8 cellular contexts compared by ENCODE assay signal in genomic region chr7:76606022-76606421, GRCh38. TPM values are rescaled to one million over a fixed set of nuclear protein-coding genes. Genes with fewer than 3 reads are reported as not detected.
DNase-seq lines count a peak whose midpoint lies in the region; ATAC-seq lines count a peak whose summit lies in the region.
"Not testable (repeated sequence)": the region's sequence is repeated elsewhere in the genome, so short reads cannot be mapped to it uniquely, and the experiment has no call there.

No MANE protein-coding gene starts in this region.

- H3K9me3 Mint-ChIP-seq in activated CD4-positive, alpha-beta memory T cell treated with anti-CD3 and anti-CD28 coated beads, Interleukin-2, amount 10 ng/mL, durations not matched to agents 7 days and 5 days; effector memory CD8-positive, alpha-beta T cell; memory B cell: not testable (repeated sequence)

- H3K27me3 Mint-ChIP-seq in activated CD4-positive, alpha-beta memory T cell treated with anti-CD3 and anti-CD28 coated beads, Interleukin-2, amount 10 ng/mL, durations not matched to agents 7 days and 5 days; effector memory CD8-positive, alpha-beta T cell; memory B cell: not testable (repeated sequence)

- H3K4me1 Mint-ChIP-seq in activated CD4-positive, alpha-beta memory T cell treated with anti-CD3 and anti-CD28 coated beads, Interleukin-2, amount 10 ng/mL, durations not matched to agents 7 days and 5 days; effector memory CD8-positive, alpha-beta T cell (ENCODE audit: low read depth in 2 of 2); memory B cell: not testable (repeated sequence)

- H3K27ac Mint-ChIP-seq in activated CD4-positive, alpha-beta memory T cell treated with anti-CD3 and anti-CD28 coated beads, Interleukin-2, amount 10 ng/mL, durations not matched to agents 7 days and 5 days: peak overlapping the region; percentile 84
- H3K27ac Mint-ChIP-seq in effector memory CD8-positive, alpha-beta T cell: not testable (repeated sequence)
- peak overlapping the region; percentile 72 for H3K27ac Mint-ChIP-seq in memory B cell

- peak overlapping the region; percentile 30 for H3K4me3 Mint-ChIP-seq in activated CD4-positive, alpha-beta memory T cell treated with anti-CD3 and anti-CD28 coated beads, Interleukin-2, amount 10 ng/mL, durations not matched to agents 7 days and 5 days
- not testable (repeated sequence) for H3K4me3 Mint-ChIP-seq in effector memory CD8-positive, alpha-beta T cell
- H3K4me3 Mint-ChIP-seq in memory B cell: peak overlapping the region; percentile 68

- DNase-seq in DMS53 (lab: John Stamatoyannopoulos, UW) (peak; percentile 73), NOMO-1 treated with DMSO at 0.1 percent for 48 hours (lab: John Stamatoyannopoulos, UW; ENCODE audit: unreplicated experiment) (peak; percentile 100), memory B cell (ENCODE audit: low spot score in 2 of 2) (peak in 1 of 2 donors; percentile 18)
- peak; percentile 71 for DNase-seq in activated CD4-positive, alpha-beta memory T cell treated with anti-CD3 and anti-CD28 coated beads, Interleukin-2, amount 10 ng/mL, durations not matched to agents 7 days and 5 days
- peak in 2 of 3 experiments; percentile 13 to 16 for DNase-seq in effector memory CD8-positive, alpha-beta T cell
- DNase-seq in stimulated activated CD8-positive, alpha-beta memory T cell treated with anti-CD3 and anti-CD28 coated beads, Interleukin-7, amount 100 ng/mL, for 48 hours (ENCODE audit: extremely low read depth in 1 of 2, low read depth in 1 of 2): peak; percentile 39 to 52

- CTCF ChIA-PET in activated CD4-positive, alpha-beta memory T cell treated with anti-CD3 and anti-CD28 coated beads, Interleukin-2, amount 10 ng/mL, durations not matched to agents 7 days and 5 days (lab: Charles Lee): not testable (repeated sequence)

- POLR2A ChIA-PET in activated CD4-positive, alpha-beta memory T cell treated with anti-CD3 and anti-CD28 coated beads, Interleukin-2, amount 10 ng/mL, durations not matched to agents 7 days and 5 days (lab: Charles Lee): not testable (repeated sequence)

- not testable (repeated sequence) for H3K36me3 Mint-ChIP-seq in activated CD4-positive, alpha-beta memory T cell treated with anti-CD3 and anti-CD28 coated beads, Interleukin-2, amount 10 ng/mL, durations not matched to agents 7 days and 5 days (ENCODE audit: low read depth); memory B cell
- peaks cover 13% of the 10 kb centered on the region for H3K36me3 Mint-ChIP-seq in effector memory CD8-positive, alpha-beta T cell (ENCODE audit: insufficient read depth)

- ATAC-seq in GM21423 (IDR thresholded peaks at IDR 0.05; ENCODE audit: unreplicated experiment): peak; percentile 93
- peak; percentile 94 for ATAC-seq in HG03432 (IDR thresholded peaks at IDR 0.05; ENCODE audit: unreplicated experiment)
- ATAC-seq in effector memory CD8-positive, alpha-beta T cell (replicated peaks): peak; percentile 82
- ATAC-seq in memory B cell (ENCODE audit: low read depth): peak; percentile 96

RNA-seq across cellular contexts. Expression of gene POMZP3, which starts 21.1 kb away (rescaled TPM):
- 10 to 100 TPM; 20.4 to 21.8 TPM for total RNA-seq in activated CD4-positive, alpha-beta memory T cell treated with anti-CD3 and anti-CD28 coated beads, Interleukin-2, amount 10 ng/mL, durations not matched to agents 7 days and 5 days
